Comparison of ENCODE assay signal across 8 cellular contexts in the genomic region with DNA sequence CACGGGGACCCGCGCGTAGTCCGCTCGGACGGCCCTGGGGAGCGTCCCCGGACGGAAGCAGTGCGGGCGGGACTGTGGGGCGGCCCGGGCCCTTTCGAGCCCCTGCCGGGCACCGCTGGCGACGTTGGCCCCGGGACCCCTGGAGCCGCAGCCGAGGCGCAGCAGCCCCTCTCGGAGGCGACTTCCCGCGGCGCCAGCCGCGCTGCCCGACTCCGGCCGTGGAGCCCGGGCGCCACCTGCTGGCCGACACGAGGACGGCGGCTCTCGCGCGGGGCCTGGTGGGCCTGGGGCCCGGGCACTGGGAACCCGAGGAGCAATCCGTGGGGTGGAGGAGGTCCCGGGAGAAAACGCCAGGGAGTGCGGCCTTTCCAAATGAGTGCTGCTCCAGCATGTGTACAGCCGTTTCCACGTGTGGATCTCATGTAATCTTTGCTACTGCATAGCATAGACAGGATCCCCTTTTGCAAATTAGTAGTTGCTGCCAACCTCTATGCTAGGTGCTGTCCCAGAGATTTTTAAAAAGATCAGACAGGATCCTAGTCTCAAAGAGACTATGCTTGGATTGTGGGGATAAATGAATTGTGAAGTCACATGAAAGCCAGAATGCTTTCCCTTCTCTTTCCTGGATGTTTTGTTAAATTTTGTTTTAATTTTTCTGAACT. TPM values are rescaled to one million over a fixed set of nuclear protein-coding genes. Genes with fewer than 3 reads are reported as not detected.
A peak's percentile ranks its signal among the peaks of the same experiment; 100 is the strongest.
DNase-seq lines count a peak whose midpoint lies in the region; ATAC-seq and TF ChIP-seq lines count a peak whose summit lies in the region.

No MANE protein-coding gene starts in this region.

- H3K27me3 ChIP-seq in HUES48 (ENCODE audit: control insufficient read depth, insufficient read depth, low read length) (peaks cover 30% of the 10 kb centered on the region), RWPE2 (ENCODE audit: insufficient read depth, poor library complexity, severe bottlenecking) (peaks cover 42% of the 10 kb centered on the region), thoracic aorta (replicated peaks; ENCODE audit: insufficient read depth) (no peaks in the 10 kb centered on the region)

- DNase-seq in AG09309 (ENCODE audit: low read depth) (no peak), RWPE2 (ENCODE audit: low spot score) (no peak), glomerular visceral epithelial cell (ENCODE audit: extremely low spot score) (peak; percentile 58), nucleus accumbens (lab: John Stamatoyannopoulos, UW) (peak in 43 of 56 donors; percentile 12 to 83 (median 50)), thoracic aorta (ENCODE audit: low spot score) (no peak)
- peak; percentile 72 for DNase-seq in activated gamma-delta T cell treated with anti-CD3 and anti-CD28 coated beads, Interleukin-2, amount 50 U/mL, for 16 hours (ENCODE audit: low read depth)

- H3K9me3 ChIP-seq in HUES48 (ENCODE audit: control insufficient read depth, insufficient read depth, low read length), result no peaks in the 10 kb centered on the region
- H3K9me3 ChIP-seq in RWPE2 (ENCODE audit: severe bottlenecking), result no peaks in the 10 kb centered on the region
- no peaks in the 10 kb centered on the region for H3K9me3 ChIP-seq in thoracic aorta

- ATAC-seq in GM18907 (IDR thresholded peaks at IDR 0.05; ENCODE audit: unreplicated experiment), result peak; percentile 30
- peak; percentile 32 for ATAC-seq in RWPE2 (ENCODE audit: low read depth)
- ATAC-seq in thoracic aorta (ENCODE audit: insufficient number of reproducible peaks, low FRiP score, low read depth), result no peak

- no peak overlapping the region for H3K9ac ChIP-seq in HUES48 (ENCODE audit: low read depth, low read length)

- H3K4me3 ChIP-seq in AG09309 (ENCODE audit: control insufficient read depth, low read depth, low read length) (peak overlapping the region; percentile 61), HUES48 (ENCODE audit: low read depth, low read length) (peak overlapping the region; percentile 67; the same call in 1 of the 2 replicates), RWPE2 (ENCODE audit: severe bottlenecking) (peak overlapping the region; percentile 22), thoracic aorta (peak overlapping the region; percentile 98)

- H3K27ac ChIP-seq in HUES48 (ENCODE audit: low read depth, low read length), result no peak overlapping the region
- no peak overlapping the region for H3K27ac ChIP-seq in RWPE2 (ENCODE audit: poor library complexity, severe bottlenecking)
- H3K27ac ChIP-seq in thoracic aorta, result peak overlapping the region; percentile 83 to 91

- H3K36me3 ChIP-seq in HUES48 (ENCODE audit: control insufficient read depth, insufficient read depth, low read length), result no peaks in the 10 kb centered on the region
- no peaks in the 10 kb centered on the region for H3K36me3 ChIP-seq in RWPE2 (ENCODE audit: low read depth)
- H3K36me3 ChIP-seq in thoracic aorta, result no peaks in the 10 kb centered on the region

- TF ChIP-seq CTCF in AG09309 (IDR thresholded peaks at IDR 0.05; ENCODE audit: control insufficient read depth, insufficient read depth, low read depth, low read length, missing control alignments) (peak; percentile 67), RWPE2 (IDR thresholded peaks at IDR 0.05; ENCODE audit: poor library complexity, severe bottlenecking) (peak; percentile 97), thoracic aorta (IDR thresholded peaks at IDR 0.05) (peak; percentile 98)

- H3K4me1 ChIP-seq in HUES48 (ENCODE audit: control insufficient read depth, insufficient read depth, low read length), result peaks cover 18% of the 10 kb centered on the region
- H3K4me1 ChIP-seq in RWPE2 (ENCODE audit: insufficient read depth, poor library complexity, severe bottlenecking), result peaks cover 7% of the 10 kb centered on the region
- peaks cover 0 to under 1% of the 10 kb centered on the region in 2 donors for H3K4me1 ChIP-seq in thoracic aorta (ENCODE audit: control insufficient read depth in 1 of 2, low read depth in 2 of 2)

RNA-seq across cellular contexts. Expression of a gene that starts 4.0 kb away (rescaled TPM):
- 100 to 1,000 TPM; 198 to 486 TPM for total RNA-seq in thoracic aorta

Comparison
In these comparisons a context has a peak if more than half of its experiments do, and no peak if none do; other contexts are left out.
1. DNase-seq: peak in activated gamma-delta T cell treated with anti-CD3 and anti-CD28 coated beads, Interleukin-2, amount 50 U/mL, for 16 hours (single experiment), glomerular visceral epithelial cell (single experiment) and nucleus accumbens (43 of 56); none in AG09309 (single experiment), RWPE2 (single experiment) and thoracic aorta (single experiment).
2. H3K4me3 ChIP-seq: peak in every context shown above with its lines; median percentile 98 in thoracic aorta; 67 in HUES48; 61 in AG09309; 22 in RWPE2.
3. H3K27ac ChIP-seq: peak in thoracic aorta (2 of 2); none in HUES48 (single experiment) and RWPE2 (single experiment).
4. Peak in every context shown above with its lines, with median percentiles within 50 percentile points of each other: CTCF ChIP-seq.